24 cellular contexts compared by ENCODE assay signal in genomic region chr6:43763133-43763797, GRCh38. TPM values are rescaled to one million over a fixed set of nuclear protein-coding genes. Genes with fewer than 3 reads are reported as not detected.
DNase-seq lines count a peak whose midpoint lies in the region; ATAC-seq, FAIRE-seq and TF ChIP-seq lines count a peak whose summit lies in the region.
"Had no signal": no experiment of that assay in that cellular context is flagged by ENCODE, and none has a peak within 500 bp of the region (broad histone marks: within the 10 kb centered on the region; RNA-seq: fewer than 3 reads in every experiment).

No MANE protein-coding gene starts in this region.

- CTCF ChIA-PET in IMR-90 (lab: Yijun Ruan, JAX): interaction anchor here (0.6 kb wide), 1 partner anchor 152 kb away, joined by 4 read pairs; no protein-coding TSS in a partner anchor
- CTCF ChIA-PET in GM12878 (lab: Yijun Ruan, JAX): interaction anchor here (0.9 to 5.1 kb wide), 9 partner anchors 7 to 316 kb away, joined by 3 to 43 read pairs (median 4); partner anchors contain the start of gene VEGFA
- CTCF ChIA-PET in CD8-positive, alpha-beta T cell (lab: Charles Lee): interaction anchor here (0.5 to 4.4 kb wide), 4 partner anchors 11 to 316 kb away, joined by 3 to 22 read pairs (median 6); no protein-coding TSS in a partner anchor

- H4K20me1 ChIP-seq in IMR-90 (ENCODE audit: insufficient read depth, low read length) (no peaks in the 10 kb centered on the region), GM12878 (ENCODE audit: control insufficient read depth, insufficient read depth) (no peaks in the 10 kb centered on the region)

- H3K4me3 Mint-ChIP-seq in mesothelial cell of epicardium: no peak overlapping the region
- no peak overlapping the region for H3K4me3 Mint-ChIP-seq in CD8-positive, alpha-beta T cell

- DNase-seq in AG09309 (ENCODE audit: low read depth): peak; percentile 16
- peak; percentile 77 for DNase-seq in IMR-90
- no peak for DNase-seq in GM12878 (ENCODE audit: low read depth, low spot score)
- DNase-seq in mesothelial cell of epicardium (ENCODE audit: low spot score in 2 of 2, unreplicated experiment in 2 of 2): no peak
- no peak for DNase-seq in CD8-positive, alpha-beta T cell
- DNase-seq in NCI-H146 (lab: John Stamatoyannopoulos, UW): no peak
- DNase-seq in Ammon's horn (ENCODE audit: low spot score): no peak
- DNase-seq: ACHN; activated CD4-positive, alpha-beta T cell treated with anti-CD3 and anti-CD28 coated beads, Interleukin-2, amount 50 U/mL, for 1 hour; activated naive CD4-positive, alpha-beta T cell treated with anti-CD3 and anti-CD28 coated beads, Interleukin-2, amount 50 U/mL, for 16 hours; activated T-cell treated with anti-CD3 and anti-CD28 coated beads for 4 hours; Caco-2; GDM1; HCEC 1CT; hypothalamus; left cardiac atrium; NCI-H1930; NCI-H524; SK-N-SH; stimulated activated CD4-positive, alpha-beta T cell treated with anti-CD3 and anti-CD28 coated beads, Interleukin-12 subunit alpha, Interleukin-12 subunit beta, amount 100 ng/mL, for 4 hours; stimulated activated naive CD4-positive, alpha-beta T cell treated with Interleukin-2 at 50 U/mL for 16 hours had no signal

- intact Hi-C loops in IMR-90 (cut with micrococcal nuclease) (no loop called here), GM12878 (cut with micrococcal nuclease; ENCODE audit: unreplicated experiment) (no loop called here)
- intact Hi-C loops in CD8-positive, alpha-beta T cell (cut with DNase I, micrococcal nuclease): no loop called here

- no peak overlapping the region for H2AFZ ChIP-seq in IMR-90 (replicated peaks; ENCODE audit: low read length, poor library complexity)
- H2AFZ ChIP-seq in GM12878 (ENCODE audit: control insufficient read depth, low read depth, low read length): no peak overlapping the region
- H2AFZ ChIP-seq: parathyroid adenoma had no signal

- H3K56ac ChIP-seq in IMR-90 (ENCODE audit: extremely low read depth, insufficient read depth, low read length): no peak overlapping the region

- H3K27me3 Mint-ChIP-seq in mesothelial cell of epicardium (ENCODE audit: low read depth): no peaks in the 10 kb centered on the region
- peaks cover 2% of the 10 kb centered on the region for H3K27me3 Mint-ChIP-seq in CD8-positive, alpha-beta T cell (ENCODE audit: low read depth)

- no peak overlapping the region for H3K23ac ChIP-seq in IMR-90 (ENCODE audit: low read depth, low read length)

- H3K9ac ChIP-seq in IMR-90 (ENCODE audit: low read depth, low read length) (no peak overlapping the region; the same call in 1 of the 2 replicates), GM12878 (ENCODE audit: control insufficient read depth, insufficient read depth, low read length) (no peak overlapping the region)
- H3K9ac ChIP-seq: parathyroid adenoma, SK-N-SH had no signal

- H3K14ac ChIP-seq in IMR-90 (replicated peaks; ENCODE audit: low read depth, low read length): no peak overlapping the region

- no peak overlapping the region for H3K4ac ChIP-seq in IMR-90 (ENCODE audit: low read depth, low read length)

- no peaks in the 10 kb centered on the region for H3K36me3 Mint-ChIP-seq in mesothelial cell of epicardium
- no peaks in the 10 kb centered on the region for H3K36me3 Mint-ChIP-seq in CD8-positive, alpha-beta T cell

- H3K79me2 ChIP-seq in GM12878 (ENCODE audit: control insufficient read depth, insufficient read depth, low read length): no peaks in the 10 kb centered on the region
- H3K79me2 ChIP-seq: parathyroid adenoma had no signal

- H3K4me2 ChIP-seq in IMR-90 (ENCODE audit: low read depth, low read length) (peak overlapping the region; percentile 33; the same call in 1 of the 2 replicates), GM12878 (ENCODE audit: control insufficient read depth, insufficient read depth) (no peak overlapping the region)
- H3K4me2 ChIP-seq: SK-N-SH had no signal

- H2BK120ac ChIP-seq in IMR-90 (ENCODE audit: low read depth, low read length): no peak overlapping the region

- peaks cover 24% of the 10 kb centered on the region for H3K27me3 ChIP-seq in IMR-90 (ENCODE audit: control insufficient read depth, insufficient read depth, low read length)
- no peaks in the 10 kb centered on the region for H3K27me3 ChIP-seq in GM12878 (replicated peaks in 1 of 2; ENCODE audit: control insufficient read depth in 2 of 2, insufficient read depth in 2 of 2, low read length in 1 of 2)
- H3K27me3 ChIP-seq in CD8-positive, alpha-beta T cell (ENCODE audit: insufficient read depth, low read length): no peaks in the 10 kb centered on the region

- H2BK20ac ChIP-seq in IMR-90 (ENCODE audit: low read depth, low read length): 0 out of 2 replicates have a peak overlapping the region, but pooled peaks have one; percentile 32

- no peak overlapping the region for H2BK15ac ChIP-seq in IMR-90 (ENCODE audit: low read depth, low read length)

- H3K9me3 Mint-ChIP-seq in mesothelial cell of epicardium: no peaks in the 10 kb centered on the region
- H3K9me3 Mint-ChIP-seq in CD8-positive, alpha-beta T cell: no peaks in the 10 kb centered on the region

- H3K79me1 ChIP-seq in IMR-90 (ENCODE audit: low read depth in 1 of 2, low read length in 2 of 2): no peaks in the 10 kb centered on the region

- H3K4me3 ChIP-seq in AG09309 (ENCODE audit: control insufficient read depth, low read depth, low read length): no peak overlapping the region
- H3K4me3 ChIP-seq in IMR-90 (ENCODE audit: insufficient read depth, low read depth, low read length): no peak overlapping the region
- H3K4me3 ChIP-seq in GM12878: no peak overlapping the region
- H3K4me3 ChIP-seq in CD8-positive, alpha-beta T cell (ENCODE audit: low read depth, low read length): no peak overlapping the region

- ATAC-seq in IMR-90 (ENCODE audit: low read depth) (peak; percentile 83), GM12878 (no peak), GM19328 (IDR thresholded peaks at IDR 0.05; ENCODE audit: unreplicated experiment) (no peak)
- ATAC-seq in CD8-positive, alpha-beta T cell: no peak
- ATAC-seq: left cardiac atrium had no signal

- H4K91ac ChIP-seq in IMR-90 (ENCODE audit: insufficient read depth, low read depth, low read length): peak overlapping the region; percentile 46; the same call in 1 of the 2 replicates

- H2AK9ac ChIP-seq in IMR-90 (replicated peaks; ENCODE audit: low read depth, low read length, poor library complexity): no peak overlapping the region

- peaks cover 16% of the 10 kb centered on the region for H3K4me1 ChIP-seq in IMR-90 (ENCODE audit: control insufficient read depth, insufficient read depth, low read length)
- no peaks in the 10 kb centered on the region for H3K4me1 ChIP-seq in GM12878 (ENCODE audit: control insufficient read depth, insufficient read depth, low read length)
- no peaks in the 10 kb centered on the region for H3K4me1 ChIP-seq in CD8-positive, alpha-beta T cell (ENCODE audit: insufficient read depth, low read length)

- in situ Hi-C loops in IMR-90 (cut with MboI; ENCODE audit: low sequenced_read_pairs): no loop called here
- in situ Hi-C loops in GM12878 (cut with MboI): no loop called here

- POLR2A ChIA-PET in IMR-90 (lab: Charles Lee; ENCODE audit: unreplicated experiment) (interaction anchor here (0.7 kb wide), 1 partner anchor 139 kb away, joined by 7 read pairs; no protein-coding TSS in a partner anchor), GM12878 (lab: Charles Lee) (interaction anchor here (0.5 to 1.5 kb wide), 4 partner anchors 10 to 132 kb away, joined by 3 to 6 read pairs (median 4); no protein-coding TSS in a partner anchor)
- POLR2A ChIA-PET in CD8-positive, alpha-beta T cell (lab: Charles Lee): no interaction called here

- TF ChIP-seq CTCF in AG09309 (IDR thresholded peaks at IDR 0.05; ENCODE audit: control insufficient read depth, insufficient read depth, low read depth, low read length, missing control alignments) (no peak), IMR-90 (conservative IDR thresholded peaks at IDR 0.05; ENCODE audit: low read depth, low read length) (0 out of 2 replicates have a peak, but pooled peaks have one; percentile 5), GM12878 (IDR thresholded peaks at IDR 0.05 in 2 of 3, conservative IDR thresholded peaks at IDR 0.05 in 1 of 3; ENCODE audit: control insufficient read depth in 2 of 3, extremely low read depth in 1 of 3, insufficient read depth in 1 of 3, low read depth in 3 of 3, low read length in 3 of 3) (no peak), mesothelial cell of epicardium (IDR thresholded peaks at IDR 0.05; ENCODE audit: unreplicated experiment) (no peak)
- no peak for TF ChIP-seq CTCF in CD8-positive, alpha-beta T cell (IDR thresholded peaks at IDR 0.05)

- TF ChIP-seq RAD21 in IMR-90 (IDR thresholded peaks at IDR 0.05; ENCODE audit: low read length): 0 out of 2 replicates have a peak, but pooled peaks have one; percentile 6
- TF ChIP-seq RAD21 in GM12878 (IDR thresholded peaks at IDR 0.05; ENCODE audit: insufficient read depth, low read depth, low read length): no peak

- H4K5ac ChIP-seq in IMR-90 (ENCODE audit: low read depth, low read length): no peak overlapping the region

- H3K36me3 ChIP-seq in IMR-90 (ENCODE audit: control insufficient read depth, insufficient read depth, low read length) (no peaks in the 10 kb centered on the region), GM12878 (ENCODE audit: control insufficient read depth in 2 of 2, insufficient read depth in 2 of 2, low read length in 1 of 2) (no peaks in the 10 kb centered on the region)
- H3K36me3 ChIP-seq in CD8-positive, alpha-beta T cell (ENCODE audit: insufficient read depth, low read length): no peaks in the 10 kb centered on the region

- peak overlapping the region; percentile 85 for H3K27ac Mint-ChIP-seq in mesothelial cell of epicardium
- no peak overlapping the region for H3K27ac Mint-ChIP-seq in CD8-positive, alpha-beta T cell

- SMC1A ChIA-PET in GM12878 (lab: Charles Lee; ENCODE audit: uncharacterized antibody, unreplicated experiment): interaction anchor here (0.6 to 1.6 kb wide), 5 partner anchors 29 to 156 kb away, joined by 3 to 5 read pairs (median 4); no protein-coding TSS in a partner anchor

- peaks cover 47% of the 10 kb centered on the region for H3K4me1 Mint-ChIP-seq in mesothelial cell of epicardium
- H3K4me1 Mint-ChIP-seq in CD8-positive, alpha-beta T cell (ENCODE audit: low read depth): no peaks in the 10 kb centered on the region

- RAD21 ChIA-PET in GM12878 (lab: Charles Lee; ENCODE audit: unreplicated experiment): interaction anchor here (0.6 to 1.8 kb wide), 5 partner anchors 29 to 481 kb away, joined by 3 to 4 read pairs (median 3); no protein-coding TSS in a partner anchor

- H3K9me3 ChIP-seq in IMR-90 (ENCODE audit: control insufficient read depth, insufficient read depth, low read length) (no peaks in the 10 kb centered on the region), GM12878 (replicated peaks; ENCODE audit: control insufficient read depth, insufficient read depth, low read length) (no peaks in the 10 kb centered on the region)
- H3K9me3 ChIP-seq in CD8-positive, alpha-beta T cell (ENCODE audit: low read length): no peaks in the 10 kb centered on the region
- H3K9me3 ChIP-seq: Caco-2, SK-N-SH had no signal

- H3K9me1 ChIP-seq in IMR-90 (ENCODE audit: insufficient read depth, low read length): no peaks in the 10 kb centered on the region

- TF ChIP-seq POLR2A in IMR-90 (IDR thresholded peaks at IDR 0.05; ENCODE audit: low read depth, low read length): no peak
- TF ChIP-seq POLR2A in GM12878 (IDR thresholded peaks at IDR 0.05; ENCODE audit: low read depth, low read length): no peak

- no peak for FAIRE-seq in GM12878 (lab: Jason Lieb, UNC)
- FAIRE-seq: bronchial epithelial cell had no signal

- no peak overlapping the region for H3K18ac ChIP-seq in IMR-90 (ENCODE audit: low read depth, low read length)

- no peak overlapping the region for H2AK5ac ChIP-seq in IMR-90 (ENCODE audit: low read depth, low read length)

- no peak overlapping the region for H4K8ac ChIP-seq in IMR-90 (ENCODE audit: low read depth in 2 of 2, low read length in 2 of 2)

- no CpG with 5 or more reads among the region's 5 CpGs for WGBS in IMR-90 (ENCODE audit: extremely low coverage in 2 of 2, insufficient read length in 1 of 2), 2 experiments
- WGBS in GM12878 (ENCODE audit: insufficient coverage, insufficient replicate concordance, low lambda C conversion rate, missing lambda C conversion rate): 11% methylated on average over 5 of the region's 5 CpGs

- H3K27ac ChIP-seq in IMR-90 (ENCODE audit: insufficient read depth, low read length): no peak overlapping the region
- H3K27ac ChIP-seq in GM12878 (ENCODE audit: control insufficient read depth, insufficient read depth): no peak overlapping the region
- H3K27ac ChIP-seq in CD8-positive, alpha-beta T cell (ENCODE audit: low read depth, low read length): no peak overlapping the region
- H3K27ac ChIP-seq: parathyroid adenoma had no signal

- dilution Hi-C loops in IMR-90 (cut with HindIII; ENCODE audit: low sequenced_read_pairs, unreplicated experiment): no loop called here

- BruUV-seq in IMR-90 (replicated peaks; lab: Mats Ljungman, UMichigan): no TSS peak
- BruUV-seq in GM12878 (replicated peaks; lab: Mats Ljungman, UMichigan): no TSS peak

- H2BK5ac ChIP-seq in IMR-90 (ENCODE audit: low read depth, low read length, poor library complexity, severe bottlenecking): no peak overlapping the region

- no peak for TF ChIP-seq EP300 in GM12878 (IDR thresholded peaks at IDR 0.05; ENCODE audit: borderline replicate concordance in 1 of 2, control insufficient read depth in 1 of 2, low read depth in 2 of 2, low read length in 2 of 2)

RNA-seq across cellular contexts. Expression of gene VEGFA, which starts 6.7 kb away (rescaled TPM):
- total RNA-seq in IMR-90 (2012; rRNA removed) (156 and 190 TPM in 2 replicates), GM12878 (2014; rRNA removed) (23.2 and 26.8 TPM in 2 replicates), GM12878 (2014; rRNA removed; fragmentation: Illumina TruSeq; extraction: Trizol) (11.1 and 11.4 TPM in 2 replicates), GM12878 (2021) (24.5 and 29.5 TPM in 2 replicates), mesothelial cell of epicardium (181 to 186 TPM (median 185 TPM) in 3 replicates)
- polyA plus RNA-seq in IMR-90 (2012; rRNA removed) (211 and 234 TPM in 2 replicates), GM12878 (2011; rRNA removed) (86.0 and 140 TPM in 2 replicates), GM12878 (2014; fragmentation: Illumina TruSeq; extraction: Trizol) (18.1 and 22.4 TPM in 2 replicates), GM12878 (2014; fragmentation: Nextera tagmentation; extraction: Ambion mirVana) (1 to 10 TPM; 2.9 to 4.3 TPM), GM12878 (2014; rRNA removed) (25.6 and 27.2 TPM in 2 replicates), GM12878 (2016; fragmentation: Nextera tagmentation; extraction: Ambion mirVana) (1 to 10 TPM in 1 of 2 experiments, under 1 TPM in 1; 0.96 to 1.3 TPM)
- polyA plus RNA-seq in IMR-90 (2012; cell fraction: cytosol; rRNA removed): 69.3 and 213 TPM in 2 replicates
- 853 and 1,420 TPM in 2 replicates for polyA plus RNA-seq in IMR-90 (2012; cell fraction: nucleus; rRNA removed; ENCODE audit: low replicate concordance)
- 183 and 202 TPM in 2 replicates for total RNA-seq in GM12878 (2013; cell fraction: nucleolus; rRNA removed)
- 53.3 TPM for polyA plus RNA-seq in GM12878 (2011; ENCODE audit: low read depth)
- polyA plus RNA-seq in GM12878 (2011; cell fraction: cytosol; rRNA removed): 139 and 149 TPM in 2 replicates
- polyA plus RNA-seq in GM12878 (2011; cell fraction: nucleus; rRNA removed): 331 and 548 TPM in 2 replicates
- 77.6 and 104 TPM in 2 replicates for polyA plus RNA-seq in GM12878 (2012)
- 232 and 237 TPM in 2 replicates for polyA minus RNA-seq in GM12878 (2011; rRNA and poly(A)+ RNA removed)
- 38.4 and 39.6 TPM in 2 replicates for polyA minus RNA-seq in GM12878 (2011; cell fraction: cytosol; rRNA and poly(A)+ RNA removed)
- 127 and 145 TPM in 2 replicates for polyA minus RNA-seq in GM12878 (2011; cell fraction: nucleus; rRNA and poly(A)+ RNA removed)
- 1 to 10 TPM; 4.6 to 5.3 TPM for total RNA-seq in CD8-positive, alpha-beta T cell

Comparison
In these comparisons a context has a peak if more than half of its experiments do, and no peak if none do; other contexts are left out.
1. DNase-seq: peak in AG09309 (single experiment) and IMR-90 (single experiment); none in GM12878 (single experiment), mesothelial cell of epicardium (0 of 2), CD8-positive, alpha-beta T cell (0 of 7), NCI-H146 (single experiment) and Ammon's horn (single experiment).